ENCODE assay signal across 18 cellular contexts in the genomic region with DNA sequence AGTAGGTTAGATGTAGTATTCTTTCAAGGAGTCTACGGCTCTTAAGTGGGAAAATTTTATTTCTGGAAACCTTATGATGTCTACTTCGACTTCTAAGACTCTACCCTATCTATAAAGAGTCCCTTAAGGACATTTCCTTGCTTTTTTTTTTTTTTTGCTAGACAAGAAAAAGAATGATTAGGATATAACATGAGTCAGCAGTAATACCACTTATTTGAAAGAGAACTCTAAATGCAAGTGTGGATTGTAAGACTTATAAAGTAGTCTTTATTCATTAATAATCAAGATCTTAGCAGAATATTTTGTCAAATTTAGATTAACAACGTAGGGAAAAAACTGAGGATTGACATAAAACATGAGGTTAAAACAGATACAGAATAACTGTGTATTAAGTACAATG.
"Had no signal": no experiment of that assay in that cellular context is flagged by ENCODE, and none has a peak within 500 bp of the region (broad histone marks: within the 10 kb centered on the region; RNA-seq: fewer than 3 reads in every experiment).

No MANE protein-coding gene starts in this region.

- FAIRE-seq: endothelial cell of umbilical vein had no signal

- H3K4me1 ChIP-seq: esophagus squamous epithelium had no signal

- H3K27me3 ChIP-seq: esophagus squamous epithelium, heart left ventricle had no signal

- H3K4me3 ChIP-seq: esophagus squamous epithelium, heart left ventricle, lung had no signal

- ATAC-seq: heart left ventricle; left colon; stimulated activated memory B cell treated with anti-CD40 and anti-IgM and Interleukin-4, amounts not matched to agents 10 μg/mL and 1 μg/mL and 100 μg/mL, for 72 hours had no signal

- H3K9me3 ChIP-seq: esophagus squamous epithelium, heart left ventricle had no signal

- DNase-seq: activated CD4-positive, CD25-positive, alpha-beta regulatory T cell treated with anti-CD3 and anti-CD28 coated beads, Interleukin-2, amount 50 U/mL, for 72 hours; activated effector memory CD4-positive, alpha-beta T cell treated with Interleukin-2 at 50 U/mL for 16 hours; activated naive CD4-positive, alpha-beta T cell treated with anti-CD3 and anti-CD28 coated beads, Interleukin-2, amount 50 U/mL, for 16 hours; amygdala; cerebellar nuclear complex; effector CD8-positive, alpha-beta T cell; esophagus squamous epithelium; foreskin melanocyte; heart left ventricle; left colon; naive B cell; retina; stimulated activated CD4-positive, alpha-beta T cell treated with anti-CD3 and anti-CD28 coated beads, Interleukin-2, amount 100 ng/mL, for 48 hours; T-helper 1 cell; T1000 had no signal

- H3K27ac ChIP-seq: esophagus squamous epithelium, heart left ventricle had no signal
